ENCODE assay signal across 11 cellular contexts in the genomic region with DNA sequence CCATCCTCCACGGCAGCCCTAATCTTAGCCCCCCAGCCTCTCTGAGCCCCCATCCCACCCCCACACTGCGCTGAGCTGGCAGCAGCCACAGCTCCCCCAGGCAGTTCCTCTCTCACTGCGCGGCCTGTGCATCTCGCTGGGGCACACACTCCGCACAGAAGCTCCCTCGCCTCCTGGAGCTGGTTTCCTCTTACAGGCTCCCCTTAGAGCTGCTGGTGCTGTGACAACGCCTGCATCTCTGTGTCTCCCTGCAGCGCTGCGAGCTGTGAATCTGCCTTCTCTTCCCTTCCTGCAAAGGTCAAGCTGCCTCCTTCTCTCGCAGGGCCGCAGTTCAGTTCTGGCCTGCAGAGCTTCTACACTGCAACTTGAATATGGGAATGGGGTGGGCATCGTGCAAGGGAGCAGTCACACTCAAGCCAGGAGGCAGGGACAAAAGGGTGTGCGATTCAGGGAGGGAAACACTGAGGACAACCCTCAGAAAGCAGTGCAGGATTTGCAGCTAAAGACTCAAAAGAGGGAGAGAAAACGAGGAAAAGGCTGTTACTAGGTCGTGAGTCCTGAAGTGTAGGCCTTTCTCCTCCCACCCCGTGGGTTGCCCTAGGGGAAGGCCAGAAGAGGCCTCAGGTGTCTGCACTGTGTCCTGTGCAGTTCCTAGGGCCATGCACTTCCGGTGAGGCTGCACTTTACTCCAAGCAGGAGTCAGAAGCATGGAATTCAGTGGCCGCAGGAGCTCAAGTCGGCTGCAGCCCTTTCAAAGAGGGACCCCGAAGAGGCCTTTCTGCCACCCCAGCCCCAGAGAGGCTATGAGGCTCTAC.
DNase-seq lines count a peak whose midpoint lies in the region; ATAC-seq, FAIRE-seq and TF ChIP-seq lines count a peak whose summit lies in the region.
"Had no signal": no experiment of that assay in that cellular context is flagged by ENCODE, and none has a peak within 500 bp of the region (broad histone marks: within the 10 kb centered on the region; RNA-seq: fewer than 3 reads in every experiment).

No MANE protein-coding gene starts in this region.

- no peak overlapping the region for H3K27ac ChIP-seq in BLaER1 treated with 17β-estradiol and CSF1 and Interleukin-3, amounts not matched to agents 10 nM and 100 nM
- H3K27ac ChIP-seq in SJSA1, result peak overlapping the region; percentile 86; the same call in 1 of the 2 replicates
- H3K27ac ChIP-seq in breast epithelium, result no peak overlapping the region
- no peak overlapping the region for H3K27ac ChIP-seq in psoas muscle
- H3K27ac ChIP-seq: KMS-11 had no signal

- intact Hi-C loops in breast epithelium (cut with DNase I; ENCODE audit: low total_unique reads) (no loop called here), psoas muscle (cut with DNase I) (loop anchor here in 1 of 2 donors (10.0 kb wide), 1 partner anchor 144 kb away; no protein-coding TSS in a partner anchor)

- TF ChIP-seq POLR2A in GM12892 (IDR thresholded peaks at IDR 0.05; ENCODE audit: low read depth, low read length), result no peak
- TF ChIP-seq POLR2A in breast epithelium (IDR thresholded peaks at IDR 0.05), result no peak

- H4K20me1 ChIP-seq in BLaER1 treated with 17β-estradiol and CSF1 and Interleukin-3, amounts not matched to agents 10 nM and 100 nM, result peaks cover 0 to 10% (median 0%) of the 10 kb centered on the region in 11 experiments; a peak in 7 of 22 replicates

- TF ChIP-seq CTCF in breast epithelium (IDR thresholded peaks at IDR 0.05), result no peak
- TF ChIP-seq CTCF in psoas muscle (IDR thresholded peaks at IDR 0.05), result no peak

- DNase-seq in GM12892 (ENCODE audit: insufficient read length), result no peak
- DNase-seq in SJSA1 (ENCODE audit: low read depth in 1 of 2, low spot score in 2 of 2), result no peak
- no peak for DNase-seq in memory B cell (ENCODE audit: low spot score in 2 of 2)
- no peak for DNase-seq in breast epithelium (ENCODE audit: low spot score in 2 of 2)
- DNase-seq in inferior parietal cortex (ENCODE audit: extremely low spot score), result no peak
- no peak for DNase-seq in NCI-H1930 (lab: John Stamatoyannopoulos, UW)
- DNase-seq in psoas muscle, result no peak

- H3K4me3 Mint-ChIP-seq in memory B cell, result peak overlapping the region; percentile 3
- H3K4me3 Mint-ChIP-seq: stimulated activated naive CD8-positive, alpha-beta T cell treated with anti-CD3 and anti-CD28 coated beads, Interleukin-15, Interleukin-2, amounts not matched to agents 100 ng/mL and 50 ng/mL, for 24 hours had no signal

- no peaks in the 10 kb centered on the region for H3K36me3 ChIP-seq in BLaER1 treated with 17β-estradiol and CSF1 and Interleukin-3, amounts not matched to agents 10 nM and 100 nM
- H3K36me3 ChIP-seq in SJSA1, result no peaks in the 10 kb centered on the region
- no peaks in the 10 kb centered on the region for H3K36me3 ChIP-seq in breast epithelium
- no peaks in the 10 kb centered on the region for H3K36me3 ChIP-seq in psoas muscle (ENCODE audit: insufficient read depth in 1 of 2, low read depth in 1 of 2)

- peak overlapping the region; percentile 83 to 95 (median 92) for H3K4me2 ChIP-seq in BLaER1 treated with 17β-estradiol and CSF1 and Interleukin-3, amounts not matched to agents 10 nM and 100 nM
- H3K4me2 ChIP-seq: KMS-11 had no signal

- H3K36me3 Mint-ChIP-seq in memory B cell, result no peaks in the 10 kb centered on the region

- H3K27me3 Mint-ChIP-seq in memory B cell, result peaks cover 10% of the 10 kb centered on the region

- ATAC-seq in memory B cell (ENCODE audit: low read depth), result no peak
- no peak for ATAC-seq in psoas muscle

- peaks cover 39 to 73% (median 68%) of the 10 kb centered on the region in 10 experiments for H3K4me1 ChIP-seq in BLaER1 treated with 17β-estradiol and CSF1 and Interleukin-3, amounts not matched to agents 10 nM and 100 nM
- peaks cover 40% of the 10 kb centered on the region for H3K4me1 ChIP-seq in SJSA1 (replicated peaks)
- peaks cover 0 to 3% of the 10 kb centered on the region in 2 donors for H3K4me1 ChIP-seq in breast epithelium
- H3K4me1 ChIP-seq in psoas muscle, result peaks cover 6% of the 10 kb centered on the region

- peaks cover 19% of the 10 kb centered on the region for H3K4me1 Mint-ChIP-seq in memory B cell

- WGBS in psoas muscle, 3 donors, result 54 to 93% (median 90%) methylated on average over 17 to 21 of the region's 21 CpGs

- no peak overlapping the region for H3K27ac Mint-ChIP-seq in memory B cell
- H3K27ac Mint-ChIP-seq: stimulated activated naive CD8-positive, alpha-beta T cell treated with anti-CD3 and anti-CD28 coated beads, Interleukin-15, Interleukin-2, amounts not matched to agents 100 ng/mL and 50 ng/mL, for 24 hours had no signal

- peak; percentile 54 for FAIRE-seq in GM12892 (lab: Jason Lieb, UNC)

- no peak overlapping the region for H3K4me3 ChIP-seq in BLaER1 treated with 17β-estradiol and CSF1 and Interleukin-3, amounts not matched to agents 10 nM and 100 nM
- H3K4me3 ChIP-seq in SJSA1 (no peak overlapping the region), breast epithelium (no peak overlapping the region), psoas muscle (no peak overlapping the region)

- no peak overlapping the region for H3K9ac ChIP-seq in BLaER1 treated with 17β-estradiol and CSF1 and Interleukin-3, amounts not matched to agents 10 nM and 100 nM
- H3K9ac ChIP-seq: KMS-11 had no signal

- peaks cover 40 to 75% (median 58%) of the 10 kb centered on the region in 11 experiments for H3K9me3 ChIP-seq in BLaER1 treated with 17β-estradiol and CSF1 and Interleukin-3, amounts not matched to agents 10 nM and 100 nM (replicated peaks in 1 of 11)
- H3K9me3 ChIP-seq in SJSA1 (replicated peaks), result no peaks in the 10 kb centered on the region
- H3K9me3 ChIP-seq in breast epithelium, result peaks cover 0 to 1% of the 10 kb centered on the region in 2 donors
- H3K9me3 ChIP-seq in psoas muscle, result no peaks in the 10 kb centered on the region

- peaks cover 59 to 80% (median 76%) of the 10 kb centered on the region in 11 experiments for H3K27me3 ChIP-seq in BLaER1 treated with 17β-estradiol and CSF1 and Interleukin-3, amounts not matched to agents 10 nM and 100 nM
- H3K27me3 ChIP-seq in SJSA1 (replicated peaks) (no peaks in the 10 kb centered on the region), breast epithelium (peaks cover 0 to 84% of the 10 kb centered on the region in 2 donors), psoas muscle (ENCODE audit: insufficient read depth in 3 of 3, low read length in 2 of 3) (peaks cover 0 to 86% (median 0%) of the 10 kb centered on the region in 3 donors)

- no peaks in the 10 kb centered on the region for H3K9me3 Mint-ChIP-seq in memory B cell
- H3K9me3 Mint-ChIP-seq: central memory CD8-positive, alpha-beta T cell; stimulated activated naive CD8-positive, alpha-beta T cell treated with anti-CD3 and anti-CD28 coated beads, Interleukin-15, Interleukin-2, amounts not matched to agents 100 ng/mL and 50 ng/mL, for 24 hours had no signal
